ENCODE assay signal across 8 cellular contexts in the genomic region with DNA sequence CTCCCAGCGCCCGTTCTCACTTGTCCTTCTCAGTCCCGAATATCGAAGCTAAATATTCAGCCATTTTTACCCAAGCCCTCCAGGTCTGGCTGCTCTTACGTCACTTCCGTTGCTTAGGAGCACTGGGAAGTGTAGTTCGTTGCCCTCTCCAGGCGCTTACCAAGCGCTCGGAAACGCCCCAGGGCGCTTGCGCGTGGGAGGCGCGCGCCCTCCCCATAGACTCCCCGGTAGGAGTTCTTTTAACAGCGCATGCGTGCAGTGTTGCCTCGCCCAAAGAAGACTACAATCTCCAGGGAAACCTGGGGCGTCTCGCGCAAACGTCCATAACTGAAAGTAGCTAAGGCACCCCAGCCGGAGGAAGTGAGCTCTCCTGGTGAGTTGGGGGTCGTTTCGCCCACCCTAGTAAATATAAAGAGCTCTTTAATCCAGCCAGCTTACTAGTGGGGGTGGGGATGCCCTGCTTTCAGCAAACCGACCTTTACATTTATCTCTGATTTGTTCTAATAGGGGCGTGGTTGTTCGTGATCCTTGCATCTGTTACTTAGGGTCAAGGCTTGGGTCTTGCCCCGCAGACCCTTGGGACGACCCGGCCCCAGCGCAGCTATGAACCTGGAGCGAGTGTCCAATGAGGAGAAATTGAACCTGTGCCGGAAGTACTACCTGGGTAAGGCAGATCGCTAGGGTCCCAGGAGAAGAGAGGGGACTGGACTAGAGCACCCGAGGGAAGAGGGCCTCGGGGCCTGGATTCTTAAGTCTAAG. TPM values are rescaled to one million over a fixed set of nuclear protein-coding genes. Genes with fewer than 3 reads are reported as not detected.
DNase-seq lines count a peak whose midpoint lies in the region; TF ChIP-seq lines count a peak whose summit lies in the region.

A gene with protein sequence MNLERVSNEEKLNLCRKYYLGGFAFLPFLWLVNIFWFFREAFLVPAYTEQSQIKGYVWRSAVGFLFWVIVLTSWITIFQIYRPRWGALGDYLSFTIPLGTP (plus strand): TSS at position 324 of the 759 bp plus-strand sequence. CDS start 280 bp downstream, at position 604.
A gene with protein sequence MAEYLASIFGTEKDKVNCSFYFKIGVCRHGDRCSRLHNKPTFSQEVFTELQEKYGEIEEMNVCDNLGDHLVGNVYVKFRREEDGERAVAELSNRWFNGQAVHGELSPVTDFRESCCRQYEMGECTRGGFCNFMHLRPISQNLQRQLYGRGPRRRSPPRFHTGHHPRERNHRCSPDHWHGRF (minus strand): TSS at position 91 of the 759 bp plus-strand sequence. CDS start 27 bp downstream, at position 64.

- DNase-seq in DMS53 treated with DMSO at 0.1 percent for 48 hours (lab: John Stamatoyannopoulos, UW; ENCODE audit: unreplicated experiment) = peak; percentile 99
- peak; percentile 100 for DNase-seq in GM23248
- DNase-seq in LHCN-M2 (ENCODE audit: low read depth) = peak; percentile 99
- peak; percentile 99 for DNase-seq in RPMI7951 (ENCODE audit: low read depth)
- DNase-seq in activated T-helper 1 cell treated with Interleukin-2 at 50 U/mL for 16 hours (ENCODE audit: low read depth) = peak; percentile 96
- peak; percentile 87 for DNase-seq in esophagus squamous epithelium (lab: John Stamatoyannopoulos, UW)
- DNase-seq in stimulated activated CD8-positive, alpha-beta memory T cell treated with anti-CD3 and anti-CD28 coated beads, Interleukin-7, amount 100 ng/mL, for 24 hours (ENCODE audit: low read depth) = peak; percentile 83

- intact Hi-C loops in esophagus squamous epithelium (cut with DNase I) = no loop called here

- TF ChIP-seq POLR2A in esophagus squamous epithelium (IDR thresholded peaks at IDR 0.05) = peak in 2 of 4 donors; percentile 39 to 45

- peak within 1 kb of the TSS; percentile 98 for H3K4me3 ChIP-seq in GM23248
- peak within 1 kb of the TSS; percentile 90 to 97 (median 92) for H3K4me3 ChIP-seq in esophagus squamous epithelium
- H3K4me3 ChIP-seq in muscle layer of duodenum (ENCODE audit: low read depth in 1 of 2, low read length in 2 of 2) = peak within 1 kb of the TSS; percentile 90 to 94

- peaks cover 21% of the 10 kb centered on the region; the same call in 1 of the 2 replicates for H3K4me1 ChIP-seq in GM23248 (ENCODE audit: insufficient read depth)
- H3K4me1 ChIP-seq in esophagus squamous epithelium = peaks cover 25 to 82% (median 46%) of the 10 kb centered on the region in 3 donors
- peaks cover 14 to 47% of the 10 kb centered on the region in 2 donors for H3K4me1 ChIP-seq in muscle layer of duodenum (ENCODE audit: control insufficient read depth in 1 of 2, insufficient read depth in 2 of 2, low read length in 2 of 2)

- peaks cover 54% of the 10 kb centered on the region for H3K79me2 ChIP-seq in GM23248 (ENCODE audit: insufficient read depth)

- in situ Hi-C loops in GM23248 (cut with MboI) = no loop called here

- H3K27me3 ChIP-seq in GM23248 (replicated peaks; ENCODE audit: insufficient read depth) (no peaks in the 10 kb centered on the region), esophagus squamous epithelium (no peaks in the 10 kb centered on the region), muscle layer of duodenum (ENCODE audit: low read depth, low read length) (no peaks in the 10 kb centered on the region)

- TF ChIP-seq CTCF in esophagus squamous epithelium (IDR thresholded peaks at IDR 0.05) = no peak

- no peaks in the 10 kb centered on the region for H4K20me1 ChIP-seq in GM23248 (ENCODE audit: insufficient read depth)

- H3F3A ChIP-seq in GM23248 (ENCODE audit: insufficient read depth) = no peaks in the 10 kb centered on the region

- H2AFZ ChIP-seq in GM23248 = peak within 1 kb of the TSS; percentile 92

- no peaks in the 10 kb centered on the region for H3K9me2 ChIP-seq in GM23248 (ENCODE audit: insufficient read depth)

- no peaks in the 10 kb centered on the region for H3K9me3 ChIP-seq in GM23248 (ENCODE audit: low read depth)
- no peaks in the 10 kb centered on the region for H3K9me3 ChIP-seq in esophagus squamous epithelium
- no peaks in the 10 kb centered on the region for H3K9me3 ChIP-seq in muscle layer of duodenum (ENCODE audit: control insufficient read depth in 1 of 2, low read length in 2 of 2)

- H3K27ac ChIP-seq in GM23248 = peak within 1 kb of the TSS; percentile 100
- peak within 1 kb of the TSS; percentile 100 for H3K27ac ChIP-seq in esophagus squamous epithelium
- H3K27ac ChIP-seq in muscle layer of duodenum (ENCODE audit: low read length) = peak within 1 kb of the TSS; percentile 98

- no peaks in the 10 kb centered on the region for H3K36me3 ChIP-seq in GM23248 (ENCODE audit: low read depth)
- H3K36me3 ChIP-seq in esophagus squamous epithelium = peaks cover 0 to 19% (median 0%) of the 10 kb centered on the region in 3 donors
- peaks cover 0 to 16% of the 10 kb centered on the region in 2 donors for H3K36me3 ChIP-seq in muscle layer of duodenum (ENCODE audit: control insufficient read depth in 1 of 2, insufficient read depth in 2 of 2, low read length in 2 of 2)

- 0 to 2% methylated on average over 40 of the region's 40 CpGs for WGBS in GM23248 (ENCODE audit: low coverage in 1 of 2, low lambda C conversion rate in 2 of 2, missing lambda C conversion rate in 2 of 2), 2 experiments
- 0 to 1% methylated on average over 11 to 18 of the region's 40 CpGs for WGBS in esophagus squamous epithelium, 2 donors

- H3K9ac ChIP-seq in GM23248 = peak within 1 kb of the TSS; percentile 100

- H3K4me2 ChIP-seq in GM23248 (ENCODE audit: unreplicated experiment) = peak within 1 kb of the TSS; percentile 92

RNA-seq across cellular contexts. Expression of the first gene that starts in this region (rescaled TPM):
- 15.7 and 21.6 TPM in 2 replicates for total RNA-seq in GM23248 (2014; rRNA removed; shearing (Covaris generic))
- 99.7 and 108 TPM in 2 replicates for polyA plus RNA-seq in GM23248 (2016; fragmentation: Nextera tagmentation; extraction: Ambion mirVana)
- total RNA-seq in LHCN-M2 (2014; rRNA removed) (35.2 and 35.6 TPM in 2 replicates), esophagus squamous epithelium (10 to 100 TPM; 23.3 to 33.9 (median 32.3) TPM)
- 106 TPM for polyA plus RNA-seq in LHCN-M2 (2012)
- 130 and 159 TPM in 2 replicates for total RNA-seq in RPMI7951 (2014; rRNA removed; shearing (Covaris generic))

RNA-seq across cellular contexts. Expression of the second gene that starts in this region (rescaled TPM):
- 10.7 and 18.8 TPM in 2 replicates for total RNA-seq in GM23248 (2014; rRNA removed; shearing (Covaris generic))
- 23.1 and 25.3 TPM in 2 replicates for polyA plus RNA-seq in GM23248 (2016; fragmentation: Nextera tagmentation; extraction: Ambion mirVana)
- total RNA-seq in LHCN-M2 (2014; rRNA removed) (12.2 and 12.4 TPM in 2 replicates), esophagus squamous epithelium (10 to 100 TPM; 10.2 to 19.0 (median 17.5) TPM)
- 13.4 TPM for polyA plus RNA-seq in LHCN-M2 (2012)
- 9.4 and 20.5 TPM in 2 replicates for total RNA-seq in RPMI7951 (2014; rRNA removed; shearing (Covaris generic))

Comparison
In these comparisons a context has a peak if more than half of its experiments do, and no peak if none do; other contexts are left out.
1. Peak in every context shown above with its lines: DNase-seq, H3K4me3 ChIP-seq and H3K27ac ChIP-seq.